14 cellular contexts compared by ENCODE assay signal in the genomic region with DNA sequence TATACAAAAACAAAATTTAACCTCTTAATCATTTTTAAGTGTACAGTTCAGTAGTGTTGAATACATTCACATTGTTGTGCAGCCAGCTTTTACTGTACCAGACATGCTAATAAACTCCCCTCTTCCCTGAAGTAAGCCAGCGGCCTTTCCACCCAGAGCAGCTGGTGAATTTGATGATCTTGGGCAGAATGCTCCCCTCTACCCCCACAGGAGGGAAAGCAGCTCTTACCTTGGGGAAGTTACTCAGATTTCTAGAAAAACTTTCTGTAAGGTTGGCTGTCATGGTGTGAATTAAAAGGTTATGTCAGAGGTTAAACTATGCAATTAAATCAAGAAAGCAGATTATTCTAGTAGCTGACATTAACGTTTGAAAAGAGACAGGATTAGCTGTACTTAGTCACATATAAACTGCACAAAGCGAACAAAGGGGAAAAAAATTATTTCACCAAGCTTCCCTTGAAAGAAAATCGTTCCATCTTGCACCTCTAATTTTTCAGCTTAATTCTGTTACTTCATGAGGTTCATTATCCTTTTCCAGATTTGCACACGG.
DNase-seq lines count a peak whose midpoint lies in the region; ATAC-seq and TF ChIP-seq lines count a peak whose summit lies in the region.
"Had no signal": no experiment of that assay in that cellular context is flagged by ENCODE, and none has a peak within 500 bp of the region (broad histone marks: within the 10 kb centered on the region; RNA-seq: fewer than 3 reads in every experiment).

No MANE protein-coding gene starts in this region.

- no peaks in the 10 kb centered on the region for H3K4me1 ChIP-seq in GM23248 (ENCODE audit: insufficient read depth)

- peak; percentile 44 for DNase-seq in NCI-H82 (lab: John Stamatoyannopoulos, UW)
- DNase-seq in NCI-H82 treated with DMSO at 0.1 percent for 48 hours (lab: John Stamatoyannopoulos, UW; ENCODE audit: unreplicated experiment) = no peak
- DNase-seq in neural crest cell (ENCODE audit: low read depth, low spot score) = no peak
- DNase-seq in NCI-H510A (lab: John Stamatoyannopoulos, UW) = no peak
- no peak for DNase-seq in GM23248
- DNase-seq in NCI-H69 (lab: John Stamatoyannopoulos, UW) = no peak
- DNase-seq: CD8-positive, alpha-beta T cell; COR-L47; GF-D8 had no signal

- ATAC-seq in GM19351 (IDR thresholded peaks at IDR 0.05; ENCODE audit: unreplicated experiment) = no peak
- ATAC-seq: CD8-positive, alpha-beta T cell had no signal

- peaks cover 32% of the 10 kb centered on the region for H3K4me1 Mint-ChIP-seq in brain
- H3K4me1 Mint-ChIP-seq in neural crest cell = peaks cover 25% of the 10 kb centered on the region
- H3K4me1 Mint-ChIP-seq: CD14-positive monocyte, IgD-negative memory B cell had no signal

- H3K36me3 ChIP-seq in GM23248 (ENCODE audit: low read depth) = no peaks in the 10 kb centered on the region

- H3K4me3 Mint-ChIP-seq in brain (no peak overlapping the region), neural crest cell (no peak overlapping the region)
- H3K4me3 Mint-ChIP-seq: CD14-positive monocyte; CD8-positive, alpha-beta T cell; IgD-negative memory B cell had no signal

- H4K20me1 ChIP-seq in GM23248 (ENCODE audit: insufficient read depth) = no peaks in the 10 kb centered on the region

- H3K9ac ChIP-seq in GM23248 = no peak overlapping the region

- no peaks in the 10 kb centered on the region for H3K9me3 ChIP-seq in GM23248 (ENCODE audit: low read depth)

- H3K27me3 Mint-ChIP-seq in brain (peaks cover 7% of the 10 kb centered on the region), neural crest cell (ENCODE audit: low read depth) (no peaks in the 10 kb centered on the region)
- H3K27me3 Mint-ChIP-seq: IgD-negative memory B cell had no signal

- no peaks in the 10 kb centered on the region for H3F3A ChIP-seq in GM23248 (ENCODE audit: insufficient read depth)

- H3K36me3 Mint-ChIP-seq in brain = no peaks in the 10 kb centered on the region
- no peaks in the 10 kb centered on the region for H3K36me3 Mint-ChIP-seq in neural crest cell (ENCODE audit: low read depth)
- H3K36me3 Mint-ChIP-seq: CD14-positive monocyte; CD8-positive, alpha-beta T cell; IgD-negative memory B cell had no signal

- TF ChIP-seq CTCF in brain (conservative IDR thresholded peaks at IDR 0.05) (no peak), neural crest cell (conservative IDR thresholded peaks at IDR 0.05) (no peak)

- H2AFZ ChIP-seq in GM23248 = no peak overlapping the region

- in situ Hi-C loops in GM23248 (cut with MboI) = no loop called here

- no peak overlapping the region for H3K4me2 ChIP-seq in GM23248 (ENCODE audit: unreplicated experiment)

- no peaks in the 10 kb centered on the region for H3K79me2 ChIP-seq in GM23248 (ENCODE audit: insufficient read depth)

- H3K9me2 ChIP-seq in GM23248 (ENCODE audit: insufficient read depth) = no peaks in the 10 kb centered on the region

- H3K4me3 ChIP-seq in GM23248 = no peak overlapping the region

- no peaks in the 10 kb centered on the region for H3K27me3 ChIP-seq in GM23248 (replicated peaks; ENCODE audit: insufficient read depth)

- H3K27ac ChIP-seq in GM23248 = no peak overlapping the region
- H3K27ac ChIP-seq: 22Rv1 had no signal

- peak overlapping the region in 4 of 5 experiments; percentile 26 to 63 (median 61) for H3K27ac Mint-ChIP-seq in brain
- H3K27ac Mint-ChIP-seq in neural crest cell (ENCODE audit: unreplicated experiment) = peak overlapping the region; percentile 47
- H3K27ac Mint-ChIP-seq: CD14-positive monocyte; CD8-positive, alpha-beta T cell; IgD-negative memory B cell had no signal

- 77 to 83% methylated on average over 5 of the region's 5 CpGs for WGBS in GM23248 (ENCODE audit: low coverage in 1 of 2, low lambda C conversion rate in 2 of 2, missing lambda C conversion rate in 2 of 2), 2 experiments

- H3K9me3 Mint-ChIP-seq in brain (no peaks in the 10 kb centered on the region), neural crest cell (no peaks in the 10 kb centered on the region)
- H3K9me3 Mint-ChIP-seq: CD8-positive, alpha-beta T cell; IgD-negative memory B cell had no signal
